ENCODE assay signal across 34 cellular contexts in genomic region chr3:150890831-150891230, GRCh38. TPM values are rescaled to one million over a fixed set of nuclear protein-coding genes. Genes with fewer than 3 reads are reported as not detected.
"Had no signal": no experiment of that assay in that cellular context is flagged by ENCODE, and none has a peak within 500 bp of the region (broad histone marks: within the 10 kb centered on the region; RNA-seq: fewer than 3 reads in every experiment).

No MANE protein-coding gene starts in this region.

- H3K4me3 ChIP-seq: esophagus squamous epithelium, heart right ventricle, left lung, pancreas, smooth muscle cell, stomach, thyroid gland, upper lobe of right lung, uterus had no signal

- H3K27ac ChIP-seq: esophagus squamous epithelium, pancreas, thyroid gland, upper lobe of right lung had no signal

- H3K4me1 ChIP-seq: esophagus squamous epithelium, pancreas, stomach, thyroid gland, upper lobe of right lung, uterus had no signal

- H3K4me1 Mint-ChIP-seq: naive thymus-derived CD8-positive, alpha-beta T cell; stimulated activated effector memory CD8-positive, alpha-beta T cell treated with anti-CD3 and anti-CD28 coated beads, Interleukin-12 subunit alpha, Interleukin-12 subunit beta, amount 100 ng/mL, for 72 hours had no signal

- H3K4me3 Mint-ChIP-seq: effector memory CD8-positive, alpha-beta T cell; naive thymus-derived CD8-positive, alpha-beta T cell; nephron progenitor cell; stimulated activated effector memory CD8-positive, alpha-beta T cell treated with anti-CD3 and anti-CD28 coated beads, Interleukin-12 subunit alpha, Interleukin-12 subunit beta, amount 100 ng/mL, for 72 hours had no signal

- H3K27ac Mint-ChIP-seq: effector memory CD8-positive, alpha-beta T cell; naive thymus-derived CD8-positive, alpha-beta T cell; nephron progenitor cell; stimulated activated effector memory CD8-positive, alpha-beta T cell treated with anti-CD3 and anti-CD28 coated beads, Interleukin-12 subunit alpha, Interleukin-12 subunit beta, amount 100 ng/mL, for 72 hours had no signal

- DNase-seq: cortex of kidney; effector memory CD8-positive, alpha-beta T cell; erythroblast; esophagus squamous epithelium; foreskin melanocyte; glutamatergic neuron; heart right ventricle; hippocampal formation; left cardiac atrium; left lung; mammary epithelial cell; mesendoderm; midbrain; naive thymus-derived CD8-positive, alpha-beta T cell; nephron progenitor cell; pancreas; stimulated activated CD4-positive, alpha-beta T cell treated with anti-CD3 and anti-CD28 coated beads, Interleukin-2, amount 100 ng/mL, for 24 hours; stimulated activated CD4-positive, alpha-beta T cell treated with anti-CD3 and anti-CD28 coated beads, Interleukin-4, amount 100 ng/mL, for 24 hours; stimulated activated naive CD4-positive, alpha-beta T cell treated with Interleukin-2 at 50 U/mL for 16 hours; stomach; thyroid gland; upper lobe of right lung; uterus had no signal

- H3K36me3 Mint-ChIP-seq: stimulated activated effector memory CD8-positive, alpha-beta T cell treated with anti-CD3 and anti-CD28 coated beads, Interleukin-12 subunit alpha, Interleukin-12 subunit beta, amount 100 ng/mL, for 72 hours had no signal

- ATAC-seq: effector memory CD8-positive, alpha-beta T cell; heart right ventricle; left lung; naive thymus-derived CD8-positive, alpha-beta T cell; pancreas; sciatic nerve; stimulated activated effector memory CD8-positive, alpha-beta T cell treated with anti-CD3 and anti-CD28 coated beads, Interleukin-12 subunit alpha, Interleukin-12 subunit beta, amount 100 ng/mL, for 72 hours had no signal

- H3K36me3 ChIP-seq: esophagus squamous epithelium, heart right ventricle, left lung, pancreas, stomach, thyroid gland, upper lobe of right lung, uterus had no signal

- H3K27me3 ChIP-seq: heart right ventricle, left lung, pancreas, stomach, thyroid gland, upper lobe of right lung, uterus had no signal

- H3K9me3 ChIP-seq: esophagus squamous epithelium, left lung, pancreas, thyroid gland, upper lobe of right lung, uterus had no signal

RNA-seq across cellular contexts. Expression of gene MINDY4B, which starts 14.4 kb away (rescaled TPM):
- total RNA-seq: dermis microvascular lymphatic vessel endothelial cell; esophagus squamous epithelium; kidney epithelial cell; left cardiac atrium; left lung; lower leg skin; mammary epithelial cell; mucosa of gallbladder; naive thymus-derived CD8-positive, alpha-beta T cell; omental fat pad; pancreas; posterior vena cava; sciatic nerve; smooth muscle cell; stomach; subcutaneous adipose tissue; temporal lobe; thyroid gland; upper lobe of right lung; uterus had no signal
- polyA plus RNA-seq: heart right ventricle; mammary epithelial cell; naive thymus-derived CD8-positive, alpha-beta T cell; pancreas; smooth muscle cell; stomach had no signal
